ENCODE assay signal across 21 cellular contexts in genomic region chr22:28981818-28982499, GRCh38.
"Had no signal": no experiment of that assay in that cellular context is flagged by ENCODE, and none has a peak within 500 bp of the region (broad histone marks: within the 10 kb centered on the region; RNA-seq: fewer than 3 reads in every experiment).

No MANE protein-coding gene starts in this region.

- H3K79me2 ChIP-seq: parathyroid adenoma had no signal

- ATAC-seq: activated T-cell treated with anti-CD3 and anti-CD28 coated beads, Interleukin-2, amount 50 U/mL, for 4 hours; esophagus mucosa; T-helper 17 cell had no signal

- H3K36me3 ChIP-seq: adrenal gland, colonic mucosa, neutrophil had no signal

- H3K27ac ChIP-seq: adrenal gland, colonic mucosa, neutrophil, parathyroid adenoma, tibial nerve had no signal

- H3K4me1 ChIP-seq: colonic mucosa, parathyroid adenoma had no signal

- DNase-seq: activated CD4-positive, alpha-beta memory T cell treated with anti-CD3 and anti-CD28 coated beads, Interleukin-2, amount 10 ng/mL, durations not matched to agents 7 days and 5 days; activated CD4-positive, alpha-beta T cell treated with anti-CD3 and anti-CD28 coated beads for 4 hours; activated effector memory CD4-positive, alpha-beta T cell treated with Interleukin-2 at 50 U/mL for 16 hours; activated T-cell treated with anti-CD3 and anti-CD28 coated beads, Interleukin-2, amount 50 U/mL, for 4 hours; adrenal gland; central memory CD4-positive, alpha-beta T cell; colonic mucosa; hypothalamus; naive B cell; retina; stimulated activated CD4-positive, alpha-beta T cell treated with anti-CD3 and anti-CD28 coated beads, Interleukin-15, amount 100 ng/mL, for 24 hours; stimulated activated CD4-positive, alpha-beta T cell treated with anti-CD3 and anti-CD28 coated beads, Interleukin-4, amount 100 ng/mL, for 24 hours; stimulated activated naive CD4-positive, alpha-beta T cell; substantia nigra; T-helper 17 cell had no signal

- H3K9ac ChIP-seq: parathyroid adenoma had no signal

- H3K4me3 ChIP-seq: adrenal gland, colonic mucosa, lung, tibial nerve had no signal

- H3K27me3 ChIP-seq: adrenal gland, colonic mucosa, tibial nerve had no signal

- FAIRE-seq: endometrium had no signal

- H2AFZ ChIP-seq: parathyroid adenoma had no signal

- H3K9me3 ChIP-seq: adrenal gland, colonic mucosa, neutrophil had no signal
